24 cellular contexts compared by ENCODE assay signal in genomic region chr2:5132281-5132680, GRCh38.
A peak's percentile ranks its signal among the peaks of the same experiment; 100 is the strongest.
DNase-seq lines count a peak whose midpoint lies in the region; FAIRE-seq and TF ChIP-seq lines count a peak whose summit lies in the region.
"Had no signal": no experiment of that assay in that cellular context is flagged by ENCODE, and none has a peak within 500 bp of the region (broad histone marks: within the 10 kb centered on the region; RNA-seq: fewer than 3 reads in every experiment).

No MANE protein-coding gene starts in this region.

- no peak overlapping the region for H3K14ac ChIP-seq in H1 (ENCODE audit: insufficient read length)

- H3K9me3 ChIP-seq in H1 (ENCODE audit: insufficient read depth in 2 of 2, low read depth in 1 of 2, low read length in 1 of 2) (no peaks in the 10 kb centered on the region), testis (no peaks in the 10 kb centered on the region)
- H3K9me3 ChIP-seq: BE2C, BLaER1, Caco-2 had no signal

- H3K23me2 ChIP-seq in H1 (ENCODE audit: low read depth, low read length) = peaks cover 8% of the 10 kb centered on the region; the same call in 1 of the 2 replicates

- no peak overlapping the region for H2AK5ac ChIP-seq in H1 (ENCODE audit: low read depth, low read length)

- H3K36me3 ChIP-seq in H1 (ENCODE audit: control insufficient read depth in 2 of 4, insufficient read depth in 4 of 4, low read length in 3 of 4) (no peaks in the 10 kb centered on the region), testis (ENCODE audit: low read depth, missing control alignments) (no peaks in the 10 kb centered on the region)
- H3K36me3 ChIP-seq: BE2C, BLaER1 had no signal

- H2BK5ac ChIP-seq in H1 (ENCODE audit: low read depth, low read length) = no peak overlapping the region; the same call in 1 of the 2 replicates

- H2BK120ac ChIP-seq in H1 (replicated peaks; ENCODE audit: low read depth, low read length) = no peak overlapping the region

- H2BK12ac ChIP-seq in H1 (ENCODE audit: low read depth, low read length) = no peak overlapping the region

- no peaks in the 10 kb centered on the region for H3K4me1 ChIP-seq in H1 (replicated peaks in 1 of 4; ENCODE audit: control insufficient read depth in 3 of 4, insufficient read depth in 4 of 4, low read length in 3 of 4)
- no peaks in the 10 kb centered on the region for H3K4me1 ChIP-seq in testis
- H3K4me1 ChIP-seq: BE2C, BLaER1, Caco-2 had no signal

- no peak overlapping the region for H3K4me2 ChIP-seq in H1 (ENCODE audit: insufficient read depth in 1 of 2, low read depth in 2 of 2, low read length in 2 of 2)
- H3K4me2 ChIP-seq: BLaER1 had no signal

- peaks cover 5% of the 10 kb centered on the region for H3K79me1 ChIP-seq in H1 (ENCODE audit: low read depth, low read length)

- no peak overlapping the region for H3K9ac ChIP-seq in H1 (replicated peaks in 1 of 4; ENCODE audit: extremely low read depth in 1 of 4, low read depth in 3 of 4, low read length in 3 of 4)
- H3K9ac ChIP-seq: BLaER1 had no signal

- H2BK15ac ChIP-seq in H1 (ENCODE audit: low read length) = peak overlapping the region; percentile 37; the same call in 1 of the 2 replicates

- H3K9me3 Mint-ChIP-seq in nephron progenitor cell (no peaks in the 10 kb centered on the region), MCF 10A (ENCODE audit: unreplicated experiment) (peaks cover 11% of the 10 kb centered on the region)

- 87% methylated on average over 5 of the region's 5 CpGs; no CpG with 5 or more reads in 1 of the 2 experiments for WGBS in H1 (ENCODE audit: extremely low coverage in 1 of 2, insufficient coverage in 1 of 2, insufficient read length in 1 of 2, insufficient replicate concordance in 2 of 2, low coverage in 1 of 2, low lambda C conversion rate in 2 of 2, missing lambda C conversion rate in 1 of 2), 2 experiments
- 47 to 66% methylated on average over 5 of the region's 5 CpGs for WGBS in testis, 2 donors

- H2AFZ ChIP-seq in H1 (ENCODE audit: low read length) = no peak overlapping the region

- no peak overlapping the region for H4K8ac ChIP-seq in H1 (ENCODE audit: extremely low read depth, insufficient read depth, low read length)

- H4K5ac ChIP-seq in H1 (ENCODE audit: insufficient read length, low read depth, low read length) = no peak overlapping the region

- no peak overlapping the region for H3K56ac ChIP-seq in H1 (replicated peaks; ENCODE audit: insufficient read length, low read depth, low read length)

- H3K27me3 ChIP-seq in H1 (replicated peaks in 1 of 4; ENCODE audit: control insufficient read depth in 3 of 4, extremely low read depth in 1 of 4, insufficient read depth in 3 of 4, low read length in 3 of 4) = no peaks in the 10 kb centered on the region
- H3K27me3 ChIP-seq in testis = no peaks in the 10 kb centered on the region
- H3K27me3 ChIP-seq: BE2C, BLaER1 had no signal

- H3K36me3 Mint-ChIP-seq in nephron progenitor cell (ENCODE audit: low read depth) = no peaks in the 10 kb centered on the region
- H3K36me3 Mint-ChIP-seq in MCF 10A (ENCODE audit: insufficient read depth, unreplicated experiment) = peaks cover 5% of the 10 kb centered on the region
- H3K36me3 Mint-ChIP-seq: CD14-positive monocyte; CD4-positive, alpha-beta memory T cell; CD4-positive, CD25-positive, alpha-beta regulatory T cell had no signal

- H3K23ac ChIP-seq in H1 (ENCODE audit: insufficient read length) = no peak overlapping the region

- TF ChIP-seq POLR2A in H1 (IDR thresholded peaks at IDR 0.05; ENCODE audit: control extremely low read depth in 1 of 2, low read depth in 2 of 2, low read length in 2 of 2) (no peak), testis (IDR thresholded peaks at IDR 0.05) (no peak)

- intact Hi-C loops in testis (cut with DNase I; ENCODE audit: low total_unique reads) (no loop called here), MCF 10A (cut with micrococcal nuclease) (no loop called here)

- no peak overlapping the region for H2BK20ac ChIP-seq in H1 (ENCODE audit: low read length)

- H4K91ac ChIP-seq in H1 (replicated peaks; ENCODE audit: insufficient read length, low read length) = no peak overlapping the region

- H3K4ac ChIP-seq in H1 (replicated peaks; ENCODE audit: insufficient read length, low read depth, low read length) = no peak overlapping the region

- H3K27ac ChIP-seq in H1 (ENCODE audit: low read depth, low read length) (no peak overlapping the region), testis (no peak overlapping the region)
- H3K27ac ChIP-seq: BLaER1 had no signal

- peak; percentile 52 for DNase-seq in RPMI7951 (ENCODE audit: low read depth)
- DNase-seq in H1 (ENCODE audit: low read depth in 1 of 2, low spot score in 2 of 2) = no peak
- DNase-seq in testis = peak; percentile 24
- DNase-seq in cerebellar cortex (ENCODE audit: low spot score) = no peak
- DNase-seq in nephron progenitor cell = no peak
- DNase-seq in MCF 10A (ENCODE audit: unreplicated experiment) = no peak
- DNase-seq: 8988T; ACHN; BE2C; C1 segment of cervical spinal cord; Caco-2; Calu3; CD4-positive, alpha-beta memory T cell; CD4-positive, CD25-positive, alpha-beta regulatory T cell; CD8-positive, alpha-beta memory T cell; DMS79 treated with DMSO at 0.1 percent for 48 hours; GF-D8 had no signal

- no TSS peak for BruUV-seq in MCF 10A (replicated peaks; lab: Mats Ljungman, UMichigan)

- H3K4me1 Mint-ChIP-seq in nephron progenitor cell (no peaks in the 10 kb centered on the region), MCF 10A (ENCODE audit: insufficient read depth, unreplicated experiment) (no peaks in the 10 kb centered on the region)
- H3K4me1 Mint-ChIP-seq: CD14-positive monocyte; CD4-positive, alpha-beta memory T cell; CD4-positive, CD25-positive, alpha-beta regulatory T cell; CD8-positive, alpha-beta memory T cell had no signal

- FAIRE-seq in H1 (lab: Jason Lieb, UNC) = no peak
- FAIRE-seq: A204.1, D721Med, G401.6, GM12891, GM19239 had no signal

- POLR2A ChIA-PET in H1 (lab: Charles Lee; ENCODE audit: partially characterized antibody) = interaction anchor here (0.6 kb wide), 1 partner anchor 22 kb away, joined by 6 read pairs; no protein-coding TSS in a partner anchor
- POLR2A ChIA-PET in MCF 10A (lab: Yijun Ruan, JAX) = no interaction called here

- H3K27ac Mint-ChIP-seq in nephron progenitor cell (no peak overlapping the region), MCF 10A (ENCODE audit: low read depth, unreplicated experiment) (no peak overlapping the region)
- H3K27ac Mint-ChIP-seq: CD4-positive, alpha-beta memory T cell; CD4-positive, CD25-positive, alpha-beta regulatory T cell; CD8-positive, alpha-beta memory T cell had no signal

- no peak overlapping the region for H3K18ac ChIP-seq in H1 (ENCODE audit: extremely low read depth, low read length)

- H4K20me1 ChIP-seq in H1 (replicated peaks in 1 of 2; ENCODE audit: control insufficient read depth in 1 of 2, insufficient read depth in 2 of 2, low read length in 2 of 2) = peaks cover 0 to 7% of the 10 kb centered on the region in 2 experiments
- H4K20me1 ChIP-seq: BLaER1 had no signal

- H3K4me3 ChIP-seq in H1 (ENCODE audit: extremely low read depth in 1 of 4, insufficient read depth in 2 of 4, low read depth in 3 of 4, low read length in 4 of 4) = no peak overlapping the region
- H3K4me3 ChIP-seq in testis = no peak overlapping the region
- H3K4me3 ChIP-seq: BLaER1 had no signal

- TF ChIP-seq EP300 in H1 (IDR thresholded peaks at IDR 0.05; ENCODE audit: borderline replicate concordance in 1 of 2, low read depth in 2 of 2, low read length in 2 of 2) = no peak

- H3K4me3 Mint-ChIP-seq in nephron progenitor cell (no peak overlapping the region), MCF 10A (ENCODE audit: unreplicated experiment) (no peak overlapping the region)
- H3K4me3 Mint-ChIP-seq: CD14-positive monocyte; CD4-positive, CD25-positive, alpha-beta regulatory T cell; CD8-positive, alpha-beta memory T cell had no signal

- CTCF ChIA-PET in H1 (lab: Charles Lee; ENCODE audit: partially characterized antibody) (interaction anchor here (1.2 kb wide), 1 partner anchor 10 kb away, joined by 3 read pairs; no protein-coding TSS in a partner anchor), MCF 10A (lab: Yijun Ruan, JAX) (no interaction called here)

- TF ChIP-seq CTCF in H1 (IDR thresholded peaks at IDR 0.05; ENCODE audit: control extremely low read depth in 1 of 3, insufficient read depth in 1 of 3, low read depth in 1 of 3, low read length in 3 of 3) = no peak
- TF ChIP-seq CTCF in testis (IDR thresholded peaks at IDR 0.05) = no peak
- no peak for TF ChIP-seq CTCF in nephron progenitor cell (IDR thresholded peaks at IDR 0.05)
- TF ChIP-seq CTCF in MCF 10A (IDR thresholded peaks at IDR 0.05; ENCODE audit: unreplicated experiment) = no peak

- no peak for TF ChIP-seq RAD21 in H1 (IDR thresholded peaks at IDR 0.05 in 1 of 2, conservative IDR thresholded peaks at IDR 0.05 in 1 of 2; ENCODE audit: low read depth in 2 of 2, low read length in 2 of 2)

- H3K27me3 Mint-ChIP-seq in nephron progenitor cell (ENCODE audit: low read depth, poor library complexity) (peaks cover 6% of the 10 kb centered on the region), MCF 10A (ENCODE audit: insufficient read depth, unreplicated experiment) (no peaks in the 10 kb centered on the region)
- H3K27me3 Mint-ChIP-seq: CD4-positive, alpha-beta memory T cell; CD4-positive, CD25-positive, alpha-beta regulatory T cell; CD8-positive, alpha-beta memory T cell had no signal

- no peaks in the 10 kb centered on the region for H3K79me2 ChIP-seq in H1 (ENCODE audit: control insufficient read depth in 1 of 2, insufficient read depth in 2 of 2, low read length in 2 of 2)

TF ChIP-seq in H1, 55 proteins besides CTCF, POLR2A, EP300 and RAD21:
- TF ChIP-seq EZH2 (IDR thresholded peaks at IDR 0.05; ENCODE audit: low read depth, low read length, severe bottlenecking) = no peak
- no peak for TF ChIP-seq SP4 (IDR thresholded peaks at IDR 0.05; ENCODE audit: low read length)
- TF ChIP-seq JUND (IDR thresholded peaks at IDR 0.05; ENCODE audit: low read length) = no peak
- no peak for TF ChIP-seq KDM5A (IDR thresholded peaks at IDR 0.05; ENCODE audit: low read length)
- no peak for TF ChIP-seq HDAC2 (IDR thresholded peaks at IDR 0.05; ENCODE audit: borderline replicate concordance in 1 of 2, low read depth in 2 of 2, low read length in 2 of 2)
- no peak for TF ChIP-seq ZNF274 (IDR thresholded peaks at IDR 0.05; ENCODE audit: borderline replicate concordance, extremely low read depth, low read length)

Comparison
In these comparisons a context has a peak if more than half of its experiments do, and no peak if none do; other contexts are left out.
1. DNase-seq: peak in RPMI7951 (single experiment) and testis (single experiment); none in H1 (0 of 2), cerebellar cortex (single experiment), nephron progenitor cell (single experiment) and MCF 10A (single experiment).